ENCODE assay signal across 1 cellular context in the genomic region with DNA sequence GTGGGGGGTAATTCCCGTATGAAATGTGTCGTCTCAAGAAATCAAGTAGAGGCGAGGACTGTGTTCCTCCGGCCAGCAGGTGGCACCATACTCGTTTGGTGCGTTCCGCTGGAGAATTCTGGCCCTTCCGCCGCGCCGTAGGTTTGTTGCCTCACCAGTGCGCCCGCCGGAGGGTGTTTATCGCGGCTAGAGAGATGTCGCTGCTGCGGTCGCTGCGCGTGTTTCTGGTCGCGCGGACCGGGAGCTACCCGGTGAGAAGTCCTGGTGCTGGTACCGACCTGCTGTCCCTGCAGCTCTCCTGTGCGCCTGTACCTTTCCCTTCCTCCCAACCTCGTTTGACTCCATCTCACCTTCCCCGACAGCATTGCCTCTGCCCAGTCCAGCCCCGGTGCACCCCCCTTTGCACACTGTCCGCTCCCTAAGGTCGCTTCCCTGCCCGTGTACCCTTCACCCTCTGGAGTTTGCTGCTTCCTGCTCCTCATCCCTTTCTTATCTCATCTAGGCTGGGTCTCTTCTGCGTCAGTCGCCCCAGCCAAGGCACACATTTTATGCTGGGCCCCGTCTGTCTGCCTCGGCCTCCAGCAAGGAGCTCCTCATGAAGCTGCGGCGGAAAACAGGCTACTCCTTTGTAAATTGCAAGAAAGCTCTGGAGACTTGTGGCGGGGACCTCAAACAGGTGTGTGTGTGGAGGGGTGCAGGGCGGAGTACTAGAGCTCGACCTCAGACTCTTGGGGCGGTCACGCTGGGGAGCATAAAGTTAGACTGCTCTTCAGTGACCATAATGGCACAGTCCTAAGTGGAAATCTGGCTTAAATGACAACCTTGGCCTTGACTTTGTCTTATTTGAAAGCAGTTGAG.
A peak's percentile ranks its signal among the peaks of the same experiment; 100 is the strongest.
TF ChIP-seq lines count a peak whose summit lies in the region.

A gene (plus strand): TSS at position 180 of the 858 bp plus-strand sequence. CDS start 15 bp downstream, at position 195.

TF ChIP-seq in HepG2, 621 proteins besides CTCF, POLR2A, EP300 and RAD21 (continued from another document and continues in another):
- TF ChIP-seq, protein P1, sequence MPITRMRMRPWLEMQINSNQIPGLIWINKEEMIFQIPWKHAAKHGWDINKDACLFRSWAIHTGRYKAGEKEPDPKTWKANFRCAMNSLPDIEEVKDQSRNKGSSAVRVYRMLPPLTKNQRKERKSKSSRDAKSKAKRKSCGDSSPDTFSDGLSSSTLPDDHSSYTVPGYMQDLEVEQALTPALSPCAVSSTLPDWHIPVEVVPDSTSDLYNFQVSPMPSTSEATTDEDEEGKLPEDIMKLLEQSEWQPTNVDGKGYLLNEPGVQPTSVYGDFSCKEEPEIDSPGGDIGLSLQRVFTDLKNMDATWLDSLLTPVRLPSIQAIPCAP (CRISPR knock-in tag; IDR thresholded peaks at IDR 0.05; ENCODE audit: low read depth), result no peak
- TF ChIP-seq HNRNPUL1 (IDR thresholded peaks at IDR 0.05; ENCODE audit: low read depth, low read length) (no peak), SNAI1 (CRISPR knock-in tag; IDR thresholded peaks at IDR 0.05; ENCODE audit: borderline replicate concordance) (peak; percentile 34; the same call in 1 of the 2 replicates), RNF2 (conservative IDR thresholded peaks at IDR 0.05; ENCODE audit: low read depth) (no peak), NCOA1 (CRISPR knock-in tag; IDR thresholded peaks at IDR 0.05) (0 out of 2 replicates have a peak, but pooled peaks have one; percentile 36), ZNF343 (CRISPR knock-in tag; IDR thresholded peaks at IDR 0.05) (no peak), HNRNPK (IDR thresholded peaks at IDR 0.05; ENCODE audit: low read depth, low read length, poor library complexity, severe bottlenecking) (peak; percentile 46), GLI4 (CRISPR knock-in tag; IDR thresholded peaks at IDR 0.05; ENCODE audit: borderline replicate concordance) (0 out of 2 replicates have a peak, but pooled peaks have one; percentile 20), ZNF263 (CRISPR knock-in tag; IDR thresholded peaks at IDR 0.05) (0 out of 2 replicates have a peak, but pooled peaks have one; percentile 20), ETV5 (CRISPR knock-in tag; IDR thresholded peaks at IDR 0.05; ENCODE audit: borderline replicate concordance) (peak; percentile 48; the same call in 1 of the 2 replicates), ZNF605 (CRISPR knock-in tag; IDR thresholded peaks at IDR 0.05) (peak; percentile 85; the same call in 1 of the 2 replicates), KAT8 (CRISPR knock-in tag; IDR thresholded peaks at IDR 0.05) (peak; percentile 98), HIVEP1 (CRISPR knock-in tag; IDR thresholded peaks at IDR 0.05) (peak; percentile 86), CENPT (CRISPR knock-in tag; IDR thresholded peaks at IDR 0.05; ENCODE audit: low read depth) (no peak), U2AF2 (IDR thresholded peaks at IDR 0.05; ENCODE audit: low read depth, low read length) (no peak), DMAP1 (CRISPR knock-in tag; IDR thresholded peaks at IDR 0.05) (peak; percentile 94), TOPORS (CRISPR knock-in tag; IDR thresholded peaks at IDR 0.05) (no peak), RXRB (CRISPR knock-in tag; IDR thresholded peaks at IDR 0.05; ENCODE audit: borderline replicate concordance) (peak; percentile 80), RBFOX2 (IDR thresholded peaks at IDR 0.05; ENCODE audit: low read depth, low read length) (peak; percentile 88), CHD4 (IDR thresholded peaks at IDR 0.05; ENCODE audit: borderline replicate concordance, low read length) (no peak), HOXD1 (CRISPR knock-in tag; IDR thresholded peaks at IDR 0.05) (peak; percentile 78; the same call in 1 of the 2 replicates), ZBTB3 (CRISPR knock-in tag; IDR thresholded peaks at IDR 0.05; ENCODE audit: borderline replicate concordance, low read depth) (no peak), FOXA3 (CRISPR knock-in tag; IDR thresholded peaks at IDR 0.05) (peak; percentile 79), RARA (CRISPR knock-in tag; IDR thresholded peaks at IDR 0.05) (peak; percentile 32), ZNF431 (CRISPR knock-in tag; IDR thresholded peaks at IDR 0.05; ENCODE audit: borderline replicate concordance, low read depth) (peak; percentile 70; the same call in 1 of the 2 replicates), ZNF629 (CRISPR knock-in tag; conservative IDR thresholded peaks at IDR 0.05) (no peak), IKZF1 (IDR thresholded peaks at IDR 0.05) (no peak), HDAC1 (CRISPR knock-in tag; IDR thresholded peaks at IDR 0.05) (peak; percentile 97), ZNF12 (CRISPR knock-in tag; IDR thresholded peaks at IDR 0.05) (peak; percentile 45; the same call in 1 of the 2 replicates), RFX1 (IDR thresholded peaks at IDR 0.05) (no peak), PHF20 (CRISPR knock-in tag; IDR thresholded peaks at IDR 0.05) (peak; percentile 96), ZMYM4 (CRISPR knock-in tag; IDR thresholded peaks at IDR 0.05) (peak; percentile 98), ZNF160 (CRISPR knock-in tag; IDR thresholded peaks at IDR 0.05) (0 out of 2 replicates have a peak, but pooled peaks have one; percentile 58), NR3C1 (CRISPR knock-in tag; IDR thresholded peaks at IDR 0.05) (no peak), ATM (IDR thresholded peaks at IDR 0.05; ENCODE audit: borderline replicate concordance) (no peak), PCBP2 (optimal IDR thresholded peaks at IDR 0.05; ENCODE audit: low read depth, low read length, poor library complexity, severe bottlenecking) (no peak), IKZF4 (CRISPR knock-in tag; IDR thresholded peaks at IDR 0.05; ENCODE audit: borderline replicate concordance, low read depth, not compliant biosample characterization) (no peak), ZNF224 (CRISPR knock-in tag; IDR thresholded peaks at IDR 0.05) (no peak)
- TF ChIP-seq, protein P2, sequence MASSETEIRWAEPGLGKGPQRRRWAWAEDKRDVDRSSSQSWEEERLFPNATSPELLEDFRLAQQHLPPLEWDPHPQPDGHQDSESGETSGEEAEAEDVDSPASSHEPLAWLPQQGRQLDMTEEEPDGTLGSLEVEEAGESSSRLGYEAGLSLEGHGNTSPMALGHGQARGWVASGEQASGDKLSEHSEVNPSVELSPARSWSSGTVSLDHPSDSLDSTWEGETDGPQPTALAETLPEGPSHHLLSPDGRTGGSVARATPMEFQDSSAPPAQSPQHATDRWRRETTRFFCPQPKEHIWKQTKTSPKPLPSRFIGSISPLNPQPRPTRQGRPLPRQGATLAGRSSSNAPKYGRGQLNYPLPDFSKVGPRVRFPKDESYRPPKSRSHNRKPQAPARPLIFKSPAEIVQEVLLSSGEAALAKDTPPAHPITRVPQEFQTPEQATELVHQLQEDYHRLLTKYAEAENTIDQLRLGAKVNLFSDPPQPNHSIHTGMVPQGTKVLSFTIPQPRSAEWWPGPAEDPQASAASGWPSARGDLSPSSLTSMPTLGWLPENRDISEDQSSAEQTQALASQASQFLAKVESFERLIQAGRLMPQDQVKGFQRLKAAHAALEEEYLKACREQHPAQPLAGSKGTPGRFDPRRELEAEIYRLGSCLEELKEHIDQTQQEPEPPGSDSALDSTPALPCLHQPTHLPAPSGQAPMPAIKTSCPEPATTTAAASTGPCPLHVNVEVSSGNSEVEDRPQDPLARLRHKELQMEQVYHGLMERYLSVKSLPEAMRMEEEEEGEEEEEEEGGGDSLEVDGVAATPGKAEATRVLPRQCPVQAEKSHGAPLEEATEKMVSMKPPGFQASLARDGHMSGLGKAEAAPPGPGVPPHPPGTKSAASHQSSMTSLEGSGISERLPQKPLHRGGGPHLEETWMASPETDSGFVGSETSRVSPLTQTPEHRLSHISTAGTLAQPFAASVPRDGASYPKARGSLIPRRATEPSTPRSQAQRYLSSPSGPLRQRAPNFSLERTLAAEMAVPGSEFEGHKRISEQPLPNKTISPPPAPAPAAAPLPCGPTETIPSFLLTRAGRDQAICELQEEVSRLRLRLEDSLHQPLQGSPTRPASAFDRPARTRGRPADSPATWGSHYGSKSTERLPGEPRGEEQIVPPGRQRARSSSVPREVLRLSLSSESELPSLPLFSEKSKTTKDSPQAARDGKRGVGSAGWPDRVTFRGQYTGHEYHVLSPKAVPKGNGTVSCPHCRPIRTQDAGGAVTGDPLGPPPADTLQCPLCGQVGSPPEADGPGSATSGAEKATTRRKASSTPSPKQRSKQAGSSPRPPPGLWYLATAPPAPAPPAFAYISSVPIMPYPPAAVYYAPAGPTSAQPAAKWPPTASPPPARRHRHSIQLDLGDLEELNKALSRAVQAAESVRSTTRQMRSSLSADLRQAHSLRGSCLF (CRISPR knock-in tag; IDR thresholded peaks at IDR 0.05; ENCODE audit: borderline replicate concordance), result no peak
- TF ChIP-seq, protein P3, sequence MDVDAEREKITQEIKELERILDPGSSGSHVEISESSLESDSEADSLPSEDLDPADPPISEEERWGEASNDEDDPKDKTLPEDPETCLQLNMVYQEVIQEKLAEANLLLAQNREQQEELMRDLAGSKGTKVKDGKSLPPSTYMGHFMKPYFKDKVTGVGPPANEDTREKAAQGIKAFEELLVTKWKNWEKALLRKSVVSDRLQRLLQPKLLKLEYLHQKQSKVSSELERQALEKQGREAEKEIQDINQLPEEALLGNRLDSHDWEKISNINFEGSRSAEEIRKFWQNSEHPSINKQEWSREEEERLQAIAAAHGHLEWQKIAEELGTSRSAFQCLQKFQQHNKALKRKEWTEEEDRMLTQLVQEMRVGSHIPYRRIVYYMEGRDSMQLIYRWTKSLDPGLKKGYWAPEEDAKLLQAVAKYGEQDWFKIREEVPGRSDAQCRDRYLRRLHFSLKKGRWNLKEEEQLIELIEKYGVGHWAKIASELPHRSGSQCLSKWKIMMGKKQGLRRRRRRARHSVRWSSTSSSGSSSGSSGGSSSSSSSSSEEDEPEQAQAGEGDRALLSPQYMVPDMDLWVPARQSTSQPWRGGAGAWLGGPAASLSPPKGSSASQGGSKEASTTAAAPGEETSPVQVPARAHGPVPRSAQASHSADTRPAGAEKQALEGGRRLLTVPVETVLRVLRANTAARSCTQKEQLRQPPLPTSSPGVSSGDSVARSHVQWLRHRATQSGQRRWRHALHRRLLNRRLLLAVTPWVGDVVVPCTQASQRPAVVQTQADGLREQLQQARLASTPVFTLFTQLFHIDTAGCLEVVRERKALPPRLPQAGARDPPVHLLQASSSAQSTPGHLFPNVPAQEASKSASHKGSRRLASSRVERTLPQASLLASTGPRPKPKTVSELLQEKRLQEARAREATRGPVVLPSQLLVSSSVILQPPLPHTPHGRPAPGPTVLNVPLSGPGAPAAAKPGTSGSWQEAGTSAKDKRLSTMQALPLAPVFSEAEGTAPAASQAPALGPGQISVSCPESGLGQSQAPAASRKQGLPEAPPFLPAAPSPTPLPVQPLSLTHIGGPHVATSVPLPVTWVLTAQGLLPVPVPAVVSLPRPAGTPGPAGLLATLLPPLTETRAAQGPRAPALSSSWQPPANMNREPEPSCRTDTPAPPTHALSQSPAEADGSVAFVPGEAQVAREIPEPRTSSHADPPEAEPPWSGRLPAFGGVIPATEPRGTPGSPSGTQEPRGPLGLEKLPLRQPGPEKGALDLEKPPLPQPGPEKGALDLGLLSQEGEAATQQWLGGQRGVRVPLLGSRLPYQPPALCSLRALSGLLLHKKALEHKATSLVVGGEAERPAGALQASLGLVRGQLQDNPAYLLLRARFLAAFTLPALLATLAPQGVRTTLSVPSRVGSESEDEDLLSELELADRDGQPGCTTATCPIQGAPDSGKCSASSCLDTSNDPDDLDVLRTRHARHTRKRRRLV (CRISPR knock-in tag; IDR thresholded peaks at IDR 0.05), result peak; percentile 89; the same call in 1 of the 2 replicates
- TF ChIP-seq, protein P4, sequence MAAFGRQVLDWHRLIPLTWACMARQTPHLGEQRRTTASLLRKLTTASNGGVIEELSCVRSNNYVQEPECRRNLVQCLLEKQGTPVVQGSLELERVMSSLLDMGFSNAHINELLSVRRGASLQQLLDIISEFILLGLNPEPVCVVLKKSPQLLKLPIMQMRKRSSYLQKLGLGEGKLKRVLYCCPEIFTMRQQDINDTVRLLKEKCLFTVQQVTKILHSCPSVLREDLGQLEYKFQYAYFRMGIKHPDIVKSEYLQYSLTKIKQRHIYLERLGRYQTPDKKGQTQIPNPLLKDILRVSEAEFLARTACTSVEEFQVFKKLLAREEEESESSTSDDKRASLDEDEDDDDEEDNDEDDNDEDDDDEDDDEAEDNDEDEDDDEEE (CRISPR knock-in tag; IDR thresholded peaks at IDR 0.05), result no peak
- TF ChIP-seq, protein P5, sequence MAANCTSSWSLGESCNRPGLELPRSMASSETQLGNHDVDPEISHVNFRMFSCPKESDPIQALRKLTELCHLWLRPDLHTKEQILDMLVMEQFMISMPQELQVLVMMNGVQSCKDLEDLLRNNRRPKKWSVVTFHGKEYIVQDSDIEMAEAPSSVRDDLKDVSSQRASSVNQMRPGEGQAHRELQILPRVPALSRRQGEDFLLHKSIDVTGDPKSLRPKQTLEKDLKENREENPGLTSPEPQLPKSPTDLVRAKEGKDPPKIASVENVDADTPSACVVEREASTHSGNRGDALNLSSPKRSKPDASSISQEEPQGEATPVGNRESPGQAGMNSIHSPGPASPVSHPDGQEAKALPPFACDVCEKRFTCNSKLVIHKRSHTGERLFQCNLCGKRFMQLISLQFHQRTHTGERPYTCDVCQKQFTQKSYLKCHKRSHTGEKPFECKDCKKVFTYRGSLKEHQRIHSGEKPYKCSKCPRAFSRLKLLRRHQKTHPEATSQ (CRISPR knock-in tag; IDR thresholded peaks at IDR 0.05; ENCODE audit: borderline replicate concordance), result no peak
- TF ChIP-seq, protein P6, sequence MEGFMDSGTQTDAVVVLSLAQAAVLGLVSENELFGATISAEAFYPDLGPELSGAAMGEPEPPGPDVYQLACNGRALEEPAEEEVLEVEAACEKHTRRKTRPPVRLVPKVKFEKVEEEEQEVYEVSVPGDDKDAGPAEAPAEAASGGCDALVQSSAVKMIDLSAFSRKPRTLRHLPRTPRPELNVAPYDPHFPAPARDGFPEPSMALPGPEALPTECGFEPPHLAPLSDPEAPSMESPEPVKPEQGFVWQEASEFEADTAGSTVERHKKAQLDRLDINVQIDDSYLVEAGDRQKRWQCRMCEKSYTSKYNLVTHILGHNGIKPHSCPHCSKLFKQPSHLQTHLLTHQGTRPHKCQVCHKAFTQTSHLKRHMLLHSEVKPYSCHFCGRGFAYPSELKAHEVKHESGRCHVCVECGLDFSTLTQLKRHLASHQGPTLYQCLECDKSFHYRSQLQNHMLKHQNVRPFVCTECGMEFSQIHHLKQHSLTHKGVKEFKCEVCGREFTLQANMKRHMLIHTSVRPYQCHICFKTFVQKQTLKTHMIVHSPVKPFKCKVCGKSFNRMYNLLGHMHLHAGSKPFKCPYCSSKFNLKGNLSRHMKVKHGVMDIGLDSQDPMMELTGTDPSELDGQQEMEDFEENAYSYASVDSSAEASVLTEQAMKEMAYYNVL (CRISPR knock-in tag; IDR thresholded peaks at IDR 0.05; ENCODE audit: borderline replicate concordance), result peak; percentile 64
- TF ChIP-seq, protein P7, sequence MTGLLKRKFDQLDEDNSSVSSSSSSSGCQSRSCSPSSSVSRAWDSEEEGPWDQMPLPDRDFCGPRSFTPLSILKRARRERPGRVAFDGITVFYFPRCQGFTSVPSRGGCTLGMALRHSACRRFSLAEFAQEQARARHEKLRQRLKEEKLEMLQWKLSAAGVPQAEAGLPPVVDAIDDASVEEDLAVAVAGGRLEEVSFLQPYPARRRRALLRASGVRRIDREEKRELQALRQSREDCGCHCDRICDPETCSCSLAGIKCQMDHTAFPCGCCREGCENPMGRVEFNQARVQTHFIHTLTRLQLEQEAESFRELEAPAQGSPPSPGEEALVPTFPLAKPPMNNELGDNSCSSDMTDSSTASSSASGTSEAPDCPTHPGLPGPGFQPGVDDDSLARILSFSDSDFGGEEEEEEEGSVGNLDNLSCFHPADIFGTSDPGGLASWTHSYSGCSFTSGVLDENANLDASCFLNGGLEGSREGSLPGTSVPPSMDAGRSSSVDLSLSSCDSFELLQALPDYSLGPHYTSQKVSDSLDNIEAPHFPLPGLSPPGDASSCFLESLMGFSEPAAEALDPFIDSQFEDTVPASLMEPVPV (CRISPR knock-in tag; IDR thresholded peaks at IDR 0.05), result 0 out of 2 replicates have a peak, but pooled peaks have one; percentile 16
